In genomic region chr11:63937713-63938480, GRCh38 we compare ENCODE assay signal across 2 cellular contexts.
TF ChIP-seq lines count a peak whose summit lies in the region.

No MANE protein-coding gene starts in this region.

TF ChIP-seq in K562, 482 proteins besides CTCF, POLR2A, EP300 and RAD21 (continued from another document and continues in another):
- TF ChIP-seq USF2 (CRISPR knock-in tag; IDR thresholded peaks at IDR 0.05) (peak; percentile 75), ZNF696 (CRISPR knock-in tag; conservative IDR thresholded peaks at IDR 0.05) (no peak), SAFB2 (IDR thresholded peaks at IDR 0.05; ENCODE audit: borderline replicate concordance, low read depth, low read length, severe bottlenecking) (no peak), NR2C2 (CRISPR knock-in tag; IDR thresholded peaks at IDR 0.05) (no peak), NR2C2 (tag; IDR thresholded peaks at IDR 0.05) (no peak), LEF1 (IDR thresholded peaks at IDR 0.05) (no peak), ZBTB33 (CRISPR knock-in tag; IDR thresholded peaks at IDR 0.05) (0 out of 2 replicates have a peak, but pooled peaks have one; percentile 34), ZNF12 (CRISPR knock-in tag; IDR thresholded peaks at IDR 0.05) (no peak), POLR3A (IDR thresholded peaks at IDR 0.05; ENCODE audit: borderline replicate concordance, extremely low read depth, insufficient read depth, insufficient read length) (no peak), MAFK (IDR thresholded peaks at IDR 0.05; ENCODE audit: low read length) (no peak), NFE2 (IDR thresholded peaks at IDR 0.05; ENCODE audit: low read depth) (no peak), ETV1 (tag; conservative IDR thresholded peaks at IDR 0.05; ENCODE audit: low read depth) (peak; percentile 34; the same call in 1 of the 2 replicates), CXXC5 (CRISPR knock-in tag; IDR thresholded peaks at IDR 0.05) (no peak), FOXK1 (CRISPR knock-in tag; IDR thresholded peaks at IDR 0.05; ENCODE audit: borderline replicate concordance) (no peak), CREB5 (CRISPR knock-in tag; IDR thresholded peaks at IDR 0.05) (no peak), SMARCE1 (IDR thresholded peaks at IDR 0.05) (peak; percentile 37; the same call in 1 of the 2 replicates), E2F1 (CRISPR knock-in tag; IDR thresholded peaks at IDR 0.05) (no peak)
- TF ChIP-seq, protein P1, sequence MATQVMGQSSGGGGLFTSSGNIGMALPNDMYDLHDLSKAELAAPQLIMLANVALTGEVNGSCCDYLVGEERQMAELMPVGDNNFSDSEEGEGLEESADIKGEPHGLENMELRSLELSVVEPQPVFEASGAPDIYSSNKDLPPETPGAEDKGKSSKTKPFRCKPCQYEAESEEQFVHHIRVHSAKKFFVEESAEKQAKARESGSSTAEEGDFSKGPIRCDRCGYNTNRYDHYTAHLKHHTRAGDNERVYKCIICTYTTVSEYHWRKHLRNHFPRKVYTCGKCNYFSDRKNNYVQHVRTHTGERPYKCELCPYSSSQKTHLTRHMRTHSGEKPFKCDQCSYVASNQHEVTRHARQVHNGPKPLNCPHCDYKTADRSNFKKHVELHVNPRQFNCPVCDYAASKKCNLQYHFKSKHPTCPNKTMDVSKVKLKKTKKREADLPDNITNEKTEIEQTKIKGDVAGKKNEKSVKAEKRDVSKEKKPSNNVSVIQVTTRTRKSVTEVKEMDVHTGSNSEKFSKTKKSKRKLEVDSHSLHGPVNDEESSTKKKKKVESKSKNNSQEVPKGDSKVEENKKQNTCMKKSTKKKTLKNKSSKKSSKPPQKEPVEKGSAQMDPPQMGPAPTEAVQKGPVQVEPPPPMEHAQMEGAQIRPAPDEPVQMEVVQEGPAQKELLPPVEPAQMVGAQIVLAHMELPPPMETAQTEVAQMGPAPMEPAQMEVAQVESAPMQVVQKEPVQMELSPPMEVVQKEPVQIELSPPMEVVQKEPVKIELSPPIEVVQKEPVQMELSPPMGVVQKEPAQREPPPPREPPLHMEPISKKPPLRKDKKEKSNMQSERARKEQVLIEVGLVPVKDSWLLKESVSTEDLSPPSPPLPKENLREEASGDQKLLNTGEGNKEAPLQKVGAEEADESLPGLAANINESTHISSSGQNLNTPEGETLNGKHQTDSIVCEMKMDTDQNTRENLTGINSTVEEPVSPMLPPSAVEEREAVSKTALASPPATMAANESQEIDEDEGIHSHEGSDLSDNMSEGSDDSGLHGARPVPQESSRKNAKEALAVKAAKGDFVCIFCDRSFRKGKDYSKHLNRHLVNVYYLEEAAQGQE (CRISPR knock-in tag; IDR thresholded peaks at IDR 0.05; ENCODE audit: low read depth), result no peak

TF ChIP-seq in HepG2, 621 proteins besides CTCF, POLR2A, EP300 and RAD21 (continued from another document and continues in another):
- TF ChIP-seq, protein P2, sequence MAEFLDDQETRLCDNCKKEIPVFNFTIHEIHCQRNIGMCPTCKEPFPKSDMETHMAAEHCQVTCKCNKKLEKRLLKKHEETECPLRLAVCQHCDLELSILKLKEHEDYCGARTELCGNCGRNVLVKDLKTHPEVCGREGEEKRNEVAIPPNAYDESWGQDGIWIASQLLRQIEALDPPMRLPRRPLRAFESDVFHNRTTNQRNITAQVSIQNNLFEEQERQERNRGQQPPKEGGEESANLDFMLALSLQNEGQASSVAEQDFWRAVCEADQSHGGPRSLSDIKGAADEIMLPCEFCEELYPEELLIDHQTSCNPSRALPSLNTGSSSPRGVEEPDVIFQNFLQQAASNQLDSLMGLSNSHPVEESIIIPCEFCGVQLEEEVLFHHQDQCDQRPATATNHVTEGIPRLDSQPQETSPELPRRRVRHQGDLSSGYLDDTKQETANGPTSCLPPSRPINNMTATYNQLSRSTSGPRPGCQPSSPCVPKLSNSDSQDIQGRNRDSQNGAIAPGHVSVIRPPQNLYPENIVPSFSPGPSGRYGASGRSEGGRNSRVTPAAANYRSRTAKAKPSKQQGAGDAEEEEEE (CRISPR knock-in tag; IDR thresholded peaks at IDR 0.05; ENCODE audit: borderline replicate concordance), result no peak
- TF ChIP-seq ZNF180 (CRISPR knock-in tag; IDR thresholded peaks at IDR 0.05; ENCODE audit: borderline replicate concordance, low read depth), result no peak
- no peak for TF ChIP-seq ZZZ3 (CRISPR knock-in tag; IDR thresholded peaks at IDR 0.05; ENCODE audit: borderline replicate concordance)
- TF ChIP-seq NFATC3 (CRISPR knock-in tag; IDR thresholded peaks at IDR 0.05), result no peak
- 0 out of 2 replicates have a peak, but pooled peaks have one; percentile 62 for TF ChIP-seq HNRNPL (IDR thresholded peaks at IDR 0.05; ENCODE audit: low read depth, low read length)
- TF ChIP-seq CCDC6 (CRISPR knock-in tag; IDR thresholded peaks at IDR 0.05), result no peak
- TF ChIP-seq PHB2 (IDR thresholded peaks at IDR 0.05; ENCODE audit: partially characterized antibody), result no peak
- TF ChIP-seq, protein P3, sequence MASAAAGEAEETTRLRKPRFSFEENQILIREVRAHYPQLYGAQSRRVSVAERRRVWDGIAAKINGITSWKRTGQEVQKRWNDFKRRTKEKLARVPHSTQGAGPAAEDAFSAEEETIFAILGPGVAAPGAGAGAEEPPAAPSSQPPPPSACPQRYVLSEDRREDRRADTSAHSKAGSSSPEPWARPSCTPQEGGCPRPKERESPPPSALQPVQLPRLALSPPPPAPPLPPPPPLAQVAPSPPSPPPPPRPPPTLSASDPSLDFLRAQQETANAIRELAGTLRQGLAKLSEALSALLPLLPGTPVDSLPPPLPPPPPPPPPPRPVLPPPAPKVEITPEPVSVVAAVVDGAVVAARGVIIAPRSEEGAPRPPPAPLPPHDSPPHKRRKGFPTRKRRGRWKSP (CRISPR knock-in tag; IDR thresholded peaks at IDR 0.05), result no peak
- no peak for TF ChIP-seq SKI (IDR thresholded peaks at IDR 0.05; ENCODE audit: partially characterized antibody)
- TF ChIP-seq ARHGAP35 (CRISPR knock-in tag; IDR thresholded peaks at IDR 0.05; ENCODE audit: borderline replicate concordance), result no peak
- TF ChIP-seq ZBTB14 (CRISPR knock-in tag; IDR thresholded peaks at IDR 0.05), result no peak
- TF ChIP-seq RFX1 (IDR thresholded peaks at IDR 0.05), result no peak
- no peak for TF ChIP-seq ZNF510 (CRISPR knock-in tag; IDR thresholded peaks at IDR 0.05; ENCODE audit: low read depth)
- TF ChIP-seq IKZF4 (CRISPR knock-in tag; IDR thresholded peaks at IDR 0.05; ENCODE audit: borderline replicate concordance, low read depth, not compliant biosample characterization), result peak; percentile 14
- TF ChIP-seq TAF15 (IDR thresholded peaks at IDR 0.05; ENCODE audit: low read depth, low read length, poor library complexity, severe bottlenecking), result no peak
- no peak for TF ChIP-seq ZNF660 (CRISPR knock-in tag; IDR thresholded peaks at IDR 0.05; ENCODE audit: borderline replicate concordance, low read depth)
- no peak for TF ChIP-seq FOXK1 (CRISPR knock-in tag; IDR thresholded peaks at IDR 0.05; ENCODE audit: borderline replicate concordance, low read depth)
- peak; percentile 63 for TF ChIP-seq BHLHE40 (IDR thresholded peaks at IDR 0.05; ENCODE audit: low read length)
- TF ChIP-seq PHF8 (CRISPR knock-in tag; IDR thresholded peaks at IDR 0.05), result no peak
- no peak for TF ChIP-seq BRCA1 (CRISPR knock-in tag; IDR thresholded peaks at IDR 0.05)
- no peak for TF ChIP-seq ATF7 (IDR thresholded peaks at IDR 0.05)
- TF ChIP-seq ATF7 (CRISPR knock-in tag; IDR thresholded peaks at IDR 0.05), result no peak
- TF ChIP-seq MIXL1 (CRISPR knock-in tag; IDR thresholded peaks at IDR 0.05), result no peak
- no peak for TF ChIP-seq ZNF260 (CRISPR knock-in tag; IDR thresholded peaks at IDR 0.05; ENCODE audit: borderline replicate concordance, low read depth)
- TF ChIP-seq ZNF468 (CRISPR knock-in tag; IDR thresholded peaks at IDR 0.05), result no peak
- no peak for TF ChIP-seq FOXA3 (CRISPR knock-in tag; IDR thresholded peaks at IDR 0.05)
- TF ChIP-seq RXRB (CRISPR knock-in tag; IDR thresholded peaks at IDR 0.05; ENCODE audit: borderline replicate concordance), result no peak
- TF ChIP-seq KIAA2018 (CRISPR knock-in tag; IDR thresholded peaks at IDR 0.05; ENCODE audit: borderline replicate concordance), result no peak
- TF ChIP-seq CCAR2 (optimal IDR thresholded peaks at IDR 0.05; ENCODE audit: low read depth, low read length), result no peak
- no peak for TF ChIP-seq KLF13 (CRISPR knock-in tag; IDR thresholded peaks at IDR 0.05)
- no peak for TF ChIP-seq ZNF839 (CRISPR knock-in tag; IDR thresholded peaks at IDR 0.05; ENCODE audit: borderline replicate concordance)
- no peak for TF ChIP-seq MTF1 (CRISPR knock-in tag; IDR thresholded peaks at IDR 0.05)
- no peak; the same call in 1 of the 2 replicates for TF ChIP-seq KAT8 (CRISPR knock-in tag; IDR thresholded peaks at IDR 0.05)
- no peak for TF ChIP-seq SMAD1 (CRISPR knock-in tag; IDR thresholded peaks at IDR 0.05; ENCODE audit: borderline replicate concordance, low read depth)
- TF ChIP-seq NCOA1 (CRISPR knock-in tag; IDR thresholded peaks at IDR 0.05), result 0 out of 2 replicates have a peak, but pooled peaks have one; percentile 30
- 0 out of 2 replicates have a peak, but pooled peaks have one; percentile 32 for TF ChIP-seq KLF12 (CRISPR knock-in tag; IDR thresholded peaks at IDR 0.05; ENCODE audit: borderline replicate concordance)
- no peak for TF ChIP-seq TOPORS (CRISPR knock-in tag; IDR thresholded peaks at IDR 0.05)
- 0 out of 2 replicates have a peak, but pooled peaks have one; percentile 8 for TF ChIP-seq KLF6 (CRISPR knock-in tag; IDR thresholded peaks at IDR 0.05)
- TF ChIP-seq ELF3 (CRISPR knock-in tag; IDR thresholded peaks at IDR 0.05), result no peak; the same call in 1 of the 2 replicates
- no peak for TF ChIP-seq RBM39 (IDR thresholded peaks at IDR 0.05; ENCODE audit: low read depth, low read length, poor library complexity, severe bottlenecking)
- no peak for TF ChIP-seq JUNB (CRISPR knock-in tag; IDR thresholded peaks at IDR 0.05; ENCODE audit: borderline replicate concordance)
- no peak for TF ChIP-seq PCBP1 (IDR thresholded peaks at IDR 0.05; ENCODE audit: borderline replicate concordance, low read depth, low read length)
- no peak for TF ChIP-seq CHD2 (IDR thresholded peaks at IDR 0.05; ENCODE audit: low read depth, low read length)
- TF ChIP-seq ZFP90 (CRISPR knock-in tag; IDR thresholded peaks at IDR 0.05; ENCODE audit: borderline replicate concordance), result peak; percentile 60; the same call in 1 of the 2 replicates
